In the genomic region with DNA sequence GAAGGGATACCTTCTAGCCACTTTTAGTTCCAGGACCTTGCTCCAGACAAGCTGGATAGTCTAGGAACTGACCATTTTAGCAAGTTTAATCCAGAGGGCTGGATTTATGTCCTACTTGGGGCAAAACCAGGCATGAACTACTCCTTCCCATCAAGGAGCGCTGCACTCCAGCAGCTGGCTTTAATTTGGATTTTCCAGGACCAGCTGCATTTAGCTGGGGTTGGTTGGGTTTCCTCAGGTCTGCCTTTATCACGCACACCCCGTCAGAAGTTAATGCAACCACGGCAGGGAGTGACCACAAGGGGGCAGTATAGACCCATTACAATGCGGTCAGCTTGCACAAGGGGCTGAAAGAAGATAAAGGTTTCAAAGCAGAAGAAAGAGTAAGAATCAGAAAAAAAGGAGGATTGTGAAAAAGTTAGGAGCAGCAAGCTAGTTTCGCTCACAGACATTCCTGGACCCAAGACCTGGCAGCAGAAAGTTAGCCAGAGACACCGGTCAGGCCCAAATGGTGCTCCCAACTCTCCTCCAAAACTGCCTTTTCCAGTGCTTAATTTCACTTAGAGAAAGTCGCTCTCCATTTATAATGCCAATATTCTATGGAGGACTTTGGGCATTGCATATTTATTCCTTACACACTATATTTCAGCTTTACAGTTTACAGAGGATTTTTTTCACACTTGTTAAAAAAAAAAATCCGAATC, we compare ENCODE assay signal across 8 cellular contexts. TPM values are rescaled to one million over a fixed set of nuclear protein-coding genes. Genes with fewer than 3 reads are reported as not detected.
DNase-seq lines count a peak whose midpoint lies in the region; ATAC-seq and TF ChIP-seq lines count a peak whose summit lies in the region.

No MANE protein-coding gene starts in this region.

- no peak overlapping the region for H3K9ac ChIP-seq in neuronal stem cell (ENCODE audit: low read depth, low read length, poor library complexity)

- peak; percentile 86 for TF ChIP-seq CTCF in LNCaP clone FGC (IDR thresholded peaks at IDR 0.05; ENCODE audit: control insufficient read depth, extremely low read depth, insufficient read depth)
- TF ChIP-seq CTCF in fibroblast of mammary gland (conservative IDR thresholded peaks at IDR 0.05; ENCODE audit: control insufficient read depth, insufficient read depth, low read depth, low read length): peak; percentile 93

- H3K18ac ChIP-seq in neuronal stem cell (ENCODE audit: low read length): no peak overlapping the region

- H2BK5ac ChIP-seq in neuronal stem cell (ENCODE audit: low read length): no peak overlapping the region

- H3K23ac ChIP-seq in neuronal stem cell (ENCODE audit: low read depth, low read length, poor library complexity): no peak overlapping the region

- H3K4me2 ChIP-seq in neuronal stem cell (ENCODE audit: insufficient read depth, low read length, poor library complexity, severe bottlenecking): no peak overlapping the region

- WGBS in neuronal stem cell (ENCODE audit: extremely low coverage in 2 of 2, insufficient read length in 2 of 2, insufficient replicate concordance in 1 of 2), 2 donors: no CpG with 5 or more reads among the region's 9 CpGs

- no peaks in the 10 kb centered on the region for H3K79me1 ChIP-seq in neuronal stem cell (ENCODE audit: low read depth, low read length)

- DNase-seq in GDM1 (lab: John Stamatoyannopoulos, UW) (peak; percentile 59), LNCaP clone FGC (ENCODE audit: low read depth) (no peak), RKO (ENCODE audit: low spot score) (peak; percentile 74), fibroblast of mammary gland (ENCODE audit: low read depth) (peak; percentile 93), neuronal stem cell (ENCODE audit: low spot score) (peak; percentile 86)
- DNase-seq in activated T-cell treated with anti-CD3 and anti-CD28 coated beads, Interleukin-2, amount 50 U/mL, for 4 hours: peak; percentile 87
- DNase-seq in stimulated activated naive CD8-positive, alpha-beta T cell treated with anti-CD3 and anti-CD28 coated beads, Interleukin-15, amount 100 ng/mL, for 72 hours: peak; percentile 80 to 84

- no peaks in the 10 kb centered on the region for H3K9me3 ChIP-seq in neuronal stem cell (replicated peaks in 1 of 2; ENCODE audit: control insufficient read depth in 2 of 2, insufficient read depth in 1 of 2, low read depth in 1 of 2, low read length in 2 of 2)

- H2AFZ ChIP-seq in neuronal stem cell (ENCODE audit: low read length): peak overlapping the region; percentile 71

- H3K36me3 ChIP-seq in neuronal stem cell (replicated peaks in 1 of 2; ENCODE audit: control insufficient read depth in 2 of 2, insufficient read depth in 2 of 2, low read length in 2 of 2): no peaks in the 10 kb centered on the region

- peaks cover 9% of the 10 kb centered on the region for H3K4me1 Mint-ChIP-seq in activated T-cell treated with anti-CD3 and anti-CD28 coated beads, Interleukin-2, amount 50 U/mL, for 4 hours (ENCODE audit: low read depth)
- H3K4me1 Mint-ChIP-seq in stimulated activated naive CD8-positive, alpha-beta T cell treated with anti-CD3 and anti-CD28 coated beads, Interleukin-15, amount 100 ng/mL, for 72 hours: peaks cover 21% of the 10 kb centered on the region

- ATAC-seq in activated T-cell treated with anti-CD3 and anti-CD28 coated beads, Interleukin-2, amount 50 U/mL, for 4 hours: peak; percentile 70 to 74
- ATAC-seq in stimulated activated naive CD8-positive, alpha-beta T cell treated with anti-CD3 and anti-CD28 coated beads, Interleukin-15, amount 100 ng/mL, for 72 hours: peak; percentile 91
- no peak for ATAC-seq in GM18517 (IDR thresholded peaks at IDR 0.05; ENCODE audit: unreplicated experiment)

- H4K8ac ChIP-seq in neuronal stem cell (ENCODE audit: low read depth, low read length): no peak overlapping the region

- no peak overlapping the region for H2BK12ac ChIP-seq in neuronal stem cell (ENCODE audit: low read length)

- peaks cover 0 to 3% (median 0%) of the 10 kb centered on the region in 3 experiments for H3K27me3 ChIP-seq in neuronal stem cell (ENCODE audit: control insufficient read depth in 3 of 3, insufficient read depth in 3 of 3, low read depth in 1 of 3, low read length in 3 of 3)

- H3K4me3 ChIP-seq in LNCaP clone FGC (ENCODE audit: low read depth, low read length): no peak overlapping the region
- H3K4me3 ChIP-seq in fibroblast of mammary gland (ENCODE audit: control insufficient read depth, low read depth, low read length): no peak overlapping the region
- H3K4me3 ChIP-seq in neuronal stem cell (ENCODE audit: low read length in 2 of 2): no peak overlapping the region

- no peak overlapping the region for H2BK15ac ChIP-seq in neuronal stem cell (ENCODE audit: low read length)

- peaks cover 2 to 6% of the 10 kb centered on the region in 2 donors for H3K4me1 ChIP-seq in neuronal stem cell (ENCODE audit: control insufficient read depth in 2 of 2, insufficient read depth in 1 of 2, low read depth in 1 of 2, low read length in 2 of 2)

- H3K4me3 Mint-ChIP-seq in activated T-cell treated with anti-CD3 and anti-CD28 coated beads, Interleukin-2, amount 50 U/mL, for 4 hours: no peak overlapping the region
- no peak overlapping the region for H3K4me3 Mint-ChIP-seq in stimulated activated naive CD8-positive, alpha-beta T cell treated with anti-CD3 and anti-CD28 coated beads, Interleukin-15, amount 100 ng/mL, for 72 hours

- no peaks in the 10 kb centered on the region for H3K27me3 Mint-ChIP-seq in activated T-cell treated with anti-CD3 and anti-CD28 coated beads, Interleukin-2, amount 50 U/mL, for 4 hours (ENCODE audit: low read depth)
- H3K27me3 Mint-ChIP-seq in stimulated activated naive CD8-positive, alpha-beta T cell treated with anti-CD3 and anti-CD28 coated beads, Interleukin-15, amount 100 ng/mL, for 72 hours: no peaks in the 10 kb centered on the region

- H3K36me3 Mint-ChIP-seq in activated T-cell treated with anti-CD3 and anti-CD28 coated beads, Interleukin-2, amount 50 U/mL, for 4 hours (ENCODE audit: insufficient read depth): peaks cover 1% of the 10 kb centered on the region

- H3K27ac Mint-ChIP-seq in stimulated activated naive CD8-positive, alpha-beta T cell treated with anti-CD3 and anti-CD28 coated beads, Interleukin-15, amount 100 ng/mL, for 72 hours: peak overlapping the region in 1 of 2 donors; percentile 21

- no peak overlapping the region for H3K27ac ChIP-seq in neuronal stem cell (replicated peaks; ENCODE audit: low read length)

- no peak overlapping the region for H4K91ac ChIP-seq in neuronal stem cell (ENCODE audit: low read depth, low read length, poor library complexity)

- no peak overlapping the region for H2AK5ac ChIP-seq in neuronal stem cell (ENCODE audit: low read depth, low read length)

- no peak overlapping the region for H2BK120ac ChIP-seq in neuronal stem cell (ENCODE audit: low read depth, low read length)

- H3K14ac ChIP-seq in neuronal stem cell (ENCODE audit: low read length): no peak overlapping the region

- no peaks in the 10 kb centered on the region for H3K9me3 Mint-ChIP-seq in activated T-cell treated with anti-CD3 and anti-CD28 coated beads, Interleukin-2, amount 50 U/mL, for 4 hours
- no peaks in the 10 kb centered on the region for H3K9me3 Mint-ChIP-seq in stimulated activated naive CD8-positive, alpha-beta T cell treated with anti-CD3 and anti-CD28 coated beads, Interleukin-15, amount 100 ng/mL, for 72 hours

- H3K4ac ChIP-seq in neuronal stem cell (ENCODE audit: low read length): no peak overlapping the region

RNA-seq across cellular contexts. Expression of gene SLC4A1AP, which starts 40.1 kb away (rescaled TPM):
- 10 to 100 TPM; 32.7 to 37.5 (median 32.7) TPM for total RNA-seq in activated T-cell treated with anti-CD3 and anti-CD28 coated beads, Interleukin-2, amount 50 U/mL, for 4 hours
- polyA plus RNA-seq in neuronal stem cell (2013, experiment 1 of 2): 19.7 TPM
- 19.8 TPM for polyA plus RNA-seq in neuronal stem cell (2013, experiment 2 of 2)

RNA-seq across cellular contexts. Expression of gene SUPT7L, which starts 40.4 kb away (rescaled TPM):
- total RNA-seq in activated T-cell treated with anti-CD3 and anti-CD28 coated beads, Interleukin-2, amount 50 U/mL, for 4 hours: 10 to 100 TPM; 23.6 to 31.4 (median 28.1) TPM
- 22.5 TPM for polyA plus RNA-seq in neuronal stem cell (2013, experiment 1 of 2)
- 22.3 TPM for polyA plus RNA-seq in neuronal stem cell (2013, experiment 2 of 2)
